ENCODE assay signal across 1 cellular context in the genomic region with DNA sequence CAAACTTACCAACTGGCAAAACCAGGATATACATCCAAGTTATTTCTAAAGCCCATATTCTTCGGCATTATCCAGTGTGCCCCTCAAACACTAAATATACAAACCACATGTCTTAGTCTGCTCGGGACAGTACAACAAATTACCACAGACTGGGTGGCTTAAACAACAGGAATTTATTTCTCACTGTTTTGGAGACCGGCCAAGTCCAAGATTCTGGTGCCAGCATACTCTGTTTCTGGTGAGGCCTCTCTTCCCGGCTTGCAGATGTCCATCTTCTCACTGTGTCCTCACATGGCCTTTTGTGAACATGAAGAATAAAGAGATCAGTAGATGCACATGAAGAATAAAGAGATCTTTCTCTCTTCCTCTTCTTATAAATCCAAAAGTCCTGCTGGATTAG.
TF ChIP-seq lines count a peak whose summit lies in the region.

No MANE protein-coding gene starts in this region.

TF ChIP-seq in SK-N-SH, 30 proteins besides CTCF, POLR2A, EP300 and RAD21 (continued from another document):
- TF ChIP-seq, protein P1, sequence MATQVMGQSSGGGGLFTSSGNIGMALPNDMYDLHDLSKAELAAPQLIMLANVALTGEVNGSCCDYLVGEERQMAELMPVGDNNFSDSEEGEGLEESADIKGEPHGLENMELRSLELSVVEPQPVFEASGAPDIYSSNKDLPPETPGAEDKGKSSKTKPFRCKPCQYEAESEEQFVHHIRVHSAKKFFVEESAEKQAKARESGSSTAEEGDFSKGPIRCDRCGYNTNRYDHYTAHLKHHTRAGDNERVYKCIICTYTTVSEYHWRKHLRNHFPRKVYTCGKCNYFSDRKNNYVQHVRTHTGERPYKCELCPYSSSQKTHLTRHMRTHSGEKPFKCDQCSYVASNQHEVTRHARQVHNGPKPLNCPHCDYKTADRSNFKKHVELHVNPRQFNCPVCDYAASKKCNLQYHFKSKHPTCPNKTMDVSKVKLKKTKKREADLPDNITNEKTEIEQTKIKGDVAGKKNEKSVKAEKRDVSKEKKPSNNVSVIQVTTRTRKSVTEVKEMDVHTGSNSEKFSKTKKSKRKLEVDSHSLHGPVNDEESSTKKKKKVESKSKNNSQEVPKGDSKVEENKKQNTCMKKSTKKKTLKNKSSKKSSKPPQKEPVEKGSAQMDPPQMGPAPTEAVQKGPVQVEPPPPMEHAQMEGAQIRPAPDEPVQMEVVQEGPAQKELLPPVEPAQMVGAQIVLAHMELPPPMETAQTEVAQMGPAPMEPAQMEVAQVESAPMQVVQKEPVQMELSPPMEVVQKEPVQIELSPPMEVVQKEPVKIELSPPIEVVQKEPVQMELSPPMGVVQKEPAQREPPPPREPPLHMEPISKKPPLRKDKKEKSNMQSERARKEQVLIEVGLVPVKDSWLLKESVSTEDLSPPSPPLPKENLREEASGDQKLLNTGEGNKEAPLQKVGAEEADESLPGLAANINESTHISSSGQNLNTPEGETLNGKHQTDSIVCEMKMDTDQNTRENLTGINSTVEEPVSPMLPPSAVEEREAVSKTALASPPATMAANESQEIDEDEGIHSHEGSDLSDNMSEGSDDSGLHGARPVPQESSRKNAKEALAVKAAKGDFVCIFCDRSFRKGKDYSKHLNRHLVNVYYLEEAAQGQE (IDR thresholded peaks at IDR 0.05; ENCODE audit: low read depth, low read length): no peak
- TF ChIP-seq, protein P2, sequence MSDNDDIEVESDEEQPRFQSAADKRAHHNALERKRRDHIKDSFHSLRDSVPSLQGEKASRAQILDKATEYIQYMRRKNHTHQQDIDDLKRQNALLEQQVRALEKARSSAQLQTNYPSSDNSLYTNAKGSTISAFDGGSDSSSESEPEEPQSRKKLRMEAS (IDR thresholded peaks at IDR 0.05; ENCODE audit: low read depth): peak; percentile 28; the same call in 1 of the 2 replicates
- TF ChIP-seq, protein P3, sequence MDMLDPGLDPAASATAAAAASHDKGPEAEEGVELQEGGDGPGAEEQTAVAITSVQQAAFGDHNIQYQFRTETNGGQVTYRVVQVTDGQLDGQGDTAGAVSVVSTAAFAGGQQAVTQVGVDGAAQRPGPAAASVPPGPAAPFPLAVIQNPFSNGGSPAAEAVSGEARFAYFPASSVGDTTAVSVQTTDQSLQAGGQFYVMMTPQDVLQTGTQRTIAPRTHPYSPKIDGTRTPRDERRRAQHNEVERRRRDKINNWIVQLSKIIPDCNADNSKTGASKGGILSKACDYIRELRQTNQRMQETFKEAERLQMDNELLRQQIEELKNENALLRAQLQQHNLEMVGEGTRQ (IDR thresholded peaks at IDR 0.05; ENCODE audit: borderline replicate concordance, low read depth, low read length): no peak
- TF ChIP-seq RFX5 (IDR thresholded peaks at IDR 0.05; ENCODE audit: low read length) (no peak), SIN3A (IDR thresholded peaks at IDR 0.05; ENCODE audit: borderline replicate concordance, low read depth, low read length) (no peak)
- TF ChIP-seq, protein P4, sequence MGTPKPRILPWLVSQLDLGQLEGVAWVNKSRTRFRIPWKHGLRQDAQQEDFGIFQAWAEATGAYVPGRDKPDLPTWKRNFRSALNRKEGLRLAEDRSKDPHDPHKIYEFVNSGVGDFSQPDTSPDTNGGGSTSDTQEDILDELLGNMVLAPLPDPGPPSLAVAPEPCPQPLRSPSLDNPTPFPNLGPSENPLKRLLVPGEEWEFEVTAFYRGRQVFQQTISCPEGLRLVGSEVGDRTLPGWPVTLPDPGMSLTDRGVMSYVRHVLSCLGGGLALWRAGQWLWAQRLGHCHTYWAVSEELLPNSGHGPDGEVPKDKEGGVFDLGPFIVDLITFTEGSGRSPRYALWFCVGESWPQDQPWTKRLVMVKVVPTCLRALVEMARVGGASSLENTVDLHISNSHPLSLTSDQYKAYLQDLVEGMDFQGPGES (IDR thresholded peaks at IDR 0.05; ENCODE audit: low read depth, low read length): no peak
